Comparison of ENCODE assay signal across 8 cellular contexts in genomic region chr14:70822706-70823185, GRCh38. TPM values are rescaled to one million over a fixed set of nuclear protein-coding genes. Genes with fewer than 3 reads are reported as not detected.
DNase-seq lines count a peak whose midpoint lies in the region; ATAC-seq and TF ChIP-seq lines count a peak whose summit lies in the region.

No MANE protein-coding gene starts in this region.

- DNase-seq in GM10248 (ENCODE audit: extremely low spot score) (peak; percentile 32), NCI-H2227 treated with DMSO at 0.1 percent for 48 hours (lab: John Stamatoyannopoulos, UW) (peak; percentile 38), kidney tubule cell (ENCODE audit: low spot score) (peak; percentile 27), T1000 (lab: John Stamatoyannopoulos, UW) (no peak), NCI-H2107 (lab: John Stamatoyannopoulos, UW) (no peak)

- H3K36me3 Mint-ChIP-seq in brain = no peaks in the 10 kb centered on the region

- H3K9me3 ChIP-seq in subcutaneous abdominal adipose tissue (ENCODE audit: control insufficient read depth in 5 of 5, low read length in 5 of 5) = no peaks in the 10 kb centered on the region

- peak overlapping the region; percentile 79 to 96 (median 85) for H3K4me3 Mint-ChIP-seq in brain

- peak overlapping the region in 3 of 5 donors; percentile 64 to 77 (median 68) for H3K9ac ChIP-seq in subcutaneous abdominal adipose tissue (ENCODE audit: low read length in 5 of 5)

- peaks cover 2 to 34% (median 15%) of the 10 kb centered on the region in 5 donors for H3K4me1 ChIP-seq in subcutaneous abdominal adipose tissue (ENCODE audit: control insufficient read depth in 5 of 5, insufficient read depth in 5 of 5, low read length in 5 of 5)

- H3K4me1 Mint-ChIP-seq in brain = peaks cover 23% of the 10 kb centered on the region

- H3K27ac ChIP-seq in subcutaneous abdominal adipose tissue (ENCODE audit: low read depth, low read length) = no peak overlapping the region

- no peaks in the 10 kb centered on the region for H3K36me3 ChIP-seq in subcutaneous abdominal adipose tissue (ENCODE audit: control insufficient read depth in 5 of 5, insufficient read depth in 5 of 5, low read length in 5 of 5)

- no peaks in the 10 kb centered on the region for H3K9me3 Mint-ChIP-seq in brain

- peaks cover 48% of the 10 kb centered on the region for H3K27me3 Mint-ChIP-seq in brain

- peak overlapping the region; percentile 21 to 96 (median 52) for H3K27ac Mint-ChIP-seq in brain

- TF ChIP-seq CTCF in GM10248 (IDR thresholded peaks at IDR 0.05; ENCODE audit: control extremely low read depth, extremely low read depth, low read depth, missing control alignments) = no peak
- no peak for TF ChIP-seq CTCF in brain (conservative IDR thresholded peaks at IDR 0.05)

- CTCF ChIA-PET in GM10248 (lab: Yijun Ruan, JAX) = interaction anchor here (1.4 to 6.3 kb wide), 4 partner anchors 7 to 736 kb away, joined by 4 to 81 read pairs (median 7); partner anchors contain the start of genes MAP3K9 and PCNX1

- H3K27me3 ChIP-seq in subcutaneous abdominal adipose tissue (ENCODE audit: control insufficient read depth in 5 of 5, insufficient read depth in 4 of 5, low read length in 5 of 5) = peaks cover 0 to 2% (median 0%) of the 10 kb centered on the region in 5 donors

- ATAC-seq in GM18502 (IDR thresholded peaks at IDR 0.05; ENCODE audit: poor library complexity, unreplicated experiment) = no peak

- POLR2A ChIA-PET in GM10248 (lab: Yijun Ruan, JAX) = no interaction called here

- peak overlapping the region; percentile 56 to 88 (median 72) for H3K4me3 ChIP-seq in subcutaneous abdominal adipose tissue (ENCODE audit: low read depth in 1 of 5, low read length in 5 of 5)

RNA-seq across cellular contexts. Expression of gene MAP3K9, which starts 13.4 kb away (rescaled TPM):
- 8.5 TPM for polyA plus RNA-seq in brain (ENCODE audit: insufficient read depth, low read depth, low replicate concordance)

Comparison
In these comparisons a context has a peak if more than half of its experiments do, and no peak if none do; other contexts are left out.
1. DNase-seq: peak in GM10248 (single experiment), NCI-H2227 treated with DMSO at 0.1 percent for 48 hours (single experiment) and kidney tubule cell (single experiment); none in T1000 (single experiment) and NCI-H2107 (single experiment).